25 cellular contexts compared by ENCODE assay signal in genomic region chr4:187469627-187470026, GRCh38.
"Had no signal": no experiment of that assay in that cellular context is flagged by ENCODE, and none has a peak within 500 bp of the region (broad histone marks: within the 10 kb centered on the region; RNA-seq: fewer than 3 reads in every experiment).

No MANE protein-coding gene starts in this region.

- H2AFZ ChIP-seq: hepatocyte had no signal

- H3K9me3 Mint-ChIP-seq: nephron progenitor cell had no signal

- H3K27me3 ChIP-seq: esophagus squamous epithelium, foreskin keratinocyte, hepatocyte, stomach, transverse colon had no signal

- ATAC-seq: effector memory CD8-positive, alpha-beta T cell; foreskin keratinocyte; left cardiac atrium; naive thymus-derived CD4-positive, alpha-beta T cell; psoas muscle; sciatic nerve; stimulated activated naive B cell treated with anti-CD40 and anti-IgM and Interleukin-4, amounts not matched to agents 10 μg/mL and 1 μg/mL and 100 μg/mL, for 72 hours had no signal

- H3K79me2 ChIP-seq: hepatocyte had no signal

- H3K36me3 Mint-ChIP-seq: stimulated activated naive B cell treated with anti-CD40 and anti-IgM and Interleukin-4, amounts not matched to agents 10 μg/mL and 1 μg/mL and 100 μg/mL, for 72 hours had no signal

- H3K4me2 ChIP-seq: hepatocyte had no signal

- H3K4me3 Mint-ChIP-seq: dendritic cell treated with granulocyte-macrophage colony-stimulating factor and Interleukin-4, amounts not matched to agents 40 ng/mL and 50 ng/mL, for 4 days; effector memory CD8-positive, alpha-beta T cell; naive thymus-derived CD4-positive, alpha-beta T cell; nephron progenitor cell; stimulated activated naive B cell treated with anti-CD40 and anti-IgM and Interleukin-4, amounts not matched to agents 10 μg/mL and 1 μg/mL and 100 μg/mL, for 72 hours had no signal

- H3K4me1 Mint-ChIP-seq: naive thymus-derived CD4-positive, alpha-beta T cell; stimulated activated naive B cell treated with anti-CD40 and anti-IgM and Interleukin-4, amounts not matched to agents 10 μg/mL and 1 μg/mL and 100 μg/mL, for 72 hours had no signal

- H3K27ac Mint-ChIP-seq: dendritic cell treated with granulocyte-macrophage colony-stimulating factor and Interleukin-4, amounts not matched to agents 40 ng/mL and 50 ng/mL, for 4 days; effector memory CD8-positive, alpha-beta T cell; naive thymus-derived CD4-positive, alpha-beta T cell; nephron progenitor cell; stimulated activated naive B cell treated with anti-CD40 and anti-IgM and Interleukin-4, amounts not matched to agents 10 μg/mL and 1 μg/mL and 100 μg/mL, for 72 hours had no signal

- H3K4me3 ChIP-seq: esophagus squamous epithelium, hepatocyte, left ventricle myocardium inferior, lung, psoas muscle, skin epidermis, stomach, thoracic aorta, transverse colon had no signal

- H3K9me3 ChIP-seq: esophagus squamous epithelium, left ventricle myocardium inferior, psoas muscle, stomach, thoracic aorta, transverse colon had no signal

- H3K36me3 ChIP-seq: esophagus squamous epithelium, left ventricle myocardium inferior, stomach, thoracic aorta, transverse colon had no signal

- H3K27ac ChIP-seq: epithelial cell of prostate, esophagus squamous epithelium, foreskin keratinocyte, hepatocyte, left ventricle myocardium inferior, psoas muscle, skin epidermis, stomach, thoracic aorta, transverse colon had no signal

- H3K4me1 ChIP-seq: esophagus squamous epithelium, foreskin keratinocyte, left ventricle myocardium inferior, psoas muscle, stomach, transverse colon had no signal

- H3K27me3 Mint-ChIP-seq: dendritic cell treated with granulocyte-macrophage colony-stimulating factor and Interleukin-4, amounts not matched to agents 40 ng/mL and 50 ng/mL, for 4 days; effector memory CD8-positive, alpha-beta T cell; naive thymus-derived CD4-positive, alpha-beta T cell; stimulated activated naive B cell treated with anti-CD40 and anti-IgM and Interleukin-4, amounts not matched to agents 10 μg/mL and 1 μg/mL and 100 μg/mL, for 72 hours had no signal

- DNase-seq: effector memory CD8-positive, alpha-beta T cell; esophagus squamous epithelium; foreskin keratinocyte; kidney; left cardiac atrium; left ventricle myocardium inferior; mesenchymal stem cell; midbrain; naive thymus-derived CD4-positive, alpha-beta T cell; nephron progenitor cell; psoas muscle; retina; stimulated activated CD4-positive, alpha-beta T cell treated with anti-CD3 and anti-CD28 coated beads, Interleukin-2, amount 100 ng/mL, for 24 hours; stimulated activated CD4-positive, alpha-beta T cell treated with anti-CD3 and anti-CD28 coated beads, Interleukin-4, amount 100 ng/mL, for 4 hours; stimulated activated naive B cell treated with anti-CD40 and anti-IgM and Interleukin-4, amounts not matched to agents 10 μg/mL and 1 μg/mL and 100 μg/mL, for 72 hours; stomach; substantia nigra; transverse colon had no signal
